ENCODE assay signal across 25 cellular contexts in the genomic region with DNA sequence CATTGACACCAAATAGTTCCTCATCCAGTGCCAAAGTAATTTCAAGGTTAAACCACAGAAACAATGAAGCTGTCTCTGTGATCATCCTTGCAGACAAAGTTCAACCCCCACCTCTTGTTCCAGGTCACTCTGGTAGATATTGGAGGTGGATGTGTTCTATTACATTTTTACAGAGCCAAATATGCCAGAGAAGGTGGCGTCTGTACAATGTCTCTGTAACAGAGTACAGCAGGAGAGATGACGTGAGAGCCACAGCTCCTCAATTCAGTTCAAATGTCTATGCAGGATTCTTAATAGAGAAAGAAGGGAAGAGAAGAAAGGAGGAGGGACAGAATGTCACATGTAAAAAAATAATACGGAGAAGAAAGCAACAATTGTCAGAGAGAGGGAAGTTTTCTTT.
DNase-seq lines count a peak whose midpoint lies in the region; ATAC-seq, FAIRE-seq and TF ChIP-seq lines count a peak whose summit lies in the region.
"Had no signal": no experiment of that assay in that cellular context is flagged by ENCODE, and none has a peak within 500 bp of the region (broad histone marks: within the 10 kb centered on the region; RNA-seq: fewer than 3 reads in every experiment).

No MANE protein-coding gene starts in this region.

- H3K27me3 Mint-ChIP-seq in activated CD4-positive, alpha-beta T cell treated with anti-CD3 and anti-CD28 coated beads, Interleukin-2, amount 10 ng/mL, durations not matched to agents 24 days and 14 days: peaks cover 36% of the 10 kb centered on the region
- H3K27me3 Mint-ChIP-seq in activated naive CD8-positive, alpha-beta T cell treated with anti-CD3 and anti-CD28 coated beads for 36 hours: no peaks in the 10 kb centered on the region

- WGBS in A549 (ENCODE audit: missing lambda C conversion rate): 29% methylated on average over 3 of the region's 3 CpGs

- H3K27ac Mint-ChIP-seq in activated CD4-positive, alpha-beta T cell treated with anti-CD3 and anti-CD28 coated beads, Interleukin-2, amount 10 ng/mL, durations not matched to agents 24 days and 14 days: peak overlapping the region; percentile 83
- peak overlapping the region; percentile 83 for H3K27ac Mint-ChIP-seq in activated naive CD8-positive, alpha-beta T cell treated with anti-CD3 and anti-CD28 coated beads for 36 hours
- H3K27ac Mint-ChIP-seq: memory B cell; neural progenitor cell; stimulated activated memory B cell treated with anti-CD40 and anti-IgM and Interleukin-4, amounts not matched to agents 10 μg/mL and 1 μg/mL and 100 μg/mL, for 72 hours had no signal

- H3K9me3 Mint-ChIP-seq in activated CD4-positive, alpha-beta T cell treated with anti-CD3 and anti-CD28 coated beads, Interleukin-2, amount 10 ng/mL, durations not matched to agents 24 days and 14 days: no peaks in the 10 kb centered on the region
- no peaks in the 10 kb centered on the region for H3K9me3 Mint-ChIP-seq in activated naive CD8-positive, alpha-beta T cell treated with anti-CD3 and anti-CD28 coated beads for 36 hours
- H3K9me3 Mint-ChIP-seq: memory B cell; neural progenitor cell; stimulated activated memory B cell treated with anti-CD40 and anti-IgM and Interleukin-4, amounts not matched to agents 10 μg/mL and 1 μg/mL and 100 μg/mL, for 72 hours had no signal

- H3K4me3 ChIP-seq in A549 (no peak overlapping the region), Loucy (ENCODE audit: low read length, poor library complexity, severe bottlenecking) (no peak overlapping the region), ascending aorta (no peak overlapping the region)
- H3K4me3 ChIP-seq: GM12878, neural progenitor cell, pancreas, Peyer's patch, testis had no signal

- no peaks in the 10 kb centered on the region for H4K20me1 ChIP-seq in Loucy (ENCODE audit: insufficient read depth, low read length, poor library complexity, severe bottlenecking)

- peak overlapping the region; percentile 50; the same call in 1 of the 2 replicates for H2AFZ ChIP-seq in Loucy (ENCODE audit: low read length)

- H3K27me3 ChIP-seq in Loucy (ENCODE audit: insufficient read depth, low read length, poor library complexity, severe bottlenecking) (no peaks in the 10 kb centered on the region), ascending aorta (no peaks in the 10 kb centered on the region)
- H3K27me3 ChIP-seq: pancreas, Peyer's patch, testis had no signal

- H3K4me3 Mint-ChIP-seq in activated CD4-positive, alpha-beta T cell treated with anti-CD3 and anti-CD28 coated beads, Interleukin-2, amount 10 ng/mL, durations not matched to agents 24 days and 14 days: peak overlapping the region; percentile 83
- peak overlapping the region; percentile 73 for H3K4me3 Mint-ChIP-seq in activated naive CD8-positive, alpha-beta T cell treated with anti-CD3 and anti-CD28 coated beads for 36 hours
- H3K4me3 Mint-ChIP-seq: memory B cell; neural progenitor cell; stimulated activated memory B cell treated with anti-CD40 and anti-IgM and Interleukin-4, amounts not matched to agents 10 μg/mL and 1 μg/mL and 100 μg/mL, for 72 hours had no signal

- DNase-seq in activated CD4-positive, alpha-beta T cell treated with anti-CD3 and anti-CD28 coated beads, Interleukin-2, amount 10 ng/mL, durations not matched to agents 24 days and 14 days: no peak
- DNase-seq in activated CD4-positive, alpha-beta T cell treated with anti-CD3 and anti-CD28 coated beads, Interleukin-2, amount 50 U/mL, for 4 hours: no peak
- DNase-seq in A549 (ENCODE audit: low read depth in 1 of 2, low spot score in 1 of 2) (no peak), ascending aorta (ENCODE audit: low spot score in 2 of 2) (no peak), SKM-1 treated with dmso at 0.1 percent for 144 hours (lab: John Stamatoyannopoulos, UW; ENCODE audit: unreplicated experiment) (no peak), medulla oblongata (ENCODE audit: extremely low spot score) (no peak)
- DNase-seq in activated naive CD8-positive, alpha-beta T cell treated with anti-CD3 and anti-CD28 coated beads for 36 hours: no peak
- DNase-seq: activated CD4-positive, alpha-beta T cell treated with anti-CD3 and anti-CD28 coated beads, Interleukin-2, amount 50 U/mL, for 48 hours; AML-193; caudate nucleus; DMS 273 treated with DMSO at 0.1 percent for 48 hours; IMR-90; NCI-H748 treated with DMSO at 0.1 percent for 48 hours; pancreas; Peyer's patch; SHP77; stimulated activated CD4-positive, alpha-beta T cell treated with anti-CD3 and anti-CD28 coated beads, Interleukin-15, amount 100 ng/mL, for 24 hours; testis had no signal

- CTCF ChIA-PET in A549 (lab: Yijun Ruan, JAX): interaction anchor here (1.1 to 1.3 kb wide), 3 partner anchors 13 to 24 kb away, joined by 3 to 5 read pairs (median 4); no protein-coding TSS in a partner anchor

- H3K36me3 ChIP-seq in Loucy (ENCODE audit: insufficient read depth, low read length): no peaks in the 10 kb centered on the region
- H3K36me3 ChIP-seq in ascending aorta: no peaks in the 10 kb centered on the region
- H3K36me3 ChIP-seq: neural progenitor cell, pancreas, Peyer's patch had no signal

- H3K9me3 ChIP-seq in A549 (no peaks in the 10 kb centered on the region), Loucy (ENCODE audit: insufficient read depth, low read depth, low read length) (no peaks in the 10 kb centered on the region), ascending aorta (no peaks in the 10 kb centered on the region)
- H3K9me3 ChIP-seq: pancreas, Peyer's patch, testis had no signal

- no peaks in the 10 kb centered on the region for H3K79me2 ChIP-seq in Loucy (ENCODE audit: insufficient read depth, low read length)

- intact Hi-C loops in activated CD4-positive, alpha-beta T cell treated with anti-CD3 and anti-CD28 coated beads, Interleukin-2, amount 10 ng/mL, durations not matched to agents 24 days and 14 days (cut with micrococcal nuclease): loop anchor here (5.0 kb wide), 1 partner anchor 35 kb away; no protein-coding TSS in a partner anchor
- intact Hi-C loops in ascending aorta (cut with DNase I): no loop called here

- TF ChIP-seq RAD21 in A549 (conservative IDR thresholded peaks at IDR 0.05 in 1 of 2, IDR thresholded peaks at IDR 0.05 in 1 of 2): no peak

- H3K4me1 ChIP-seq in A549: no peaks in the 10 kb centered on the region
- peaks cover 25% of the 10 kb centered on the region for H3K4me1 ChIP-seq in Loucy (ENCODE audit: insufficient read depth, low read length, poor library complexity, severe bottlenecking)
- no peaks in the 10 kb centered on the region for H3K4me1 ChIP-seq in ascending aorta
- H3K4me1 ChIP-seq: neural progenitor cell, pancreas, Peyer's patch, testis had no signal

- H3K27ac ChIP-seq in A549: no peak overlapping the region
- no peak overlapping the region for H3K27ac ChIP-seq in ascending aorta
- H3K27ac ChIP-seq: neural progenitor cell, pancreas, Peyer's patch, testis had no signal

- POLR2A ChIA-PET in A549 (lab: Yijun Ruan, JAX): no interaction called here

- H3K36me3 Mint-ChIP-seq in activated CD4-positive, alpha-beta T cell treated with anti-CD3 and anti-CD28 coated beads, Interleukin-2, amount 10 ng/mL, durations not matched to agents 24 days and 14 days (ENCODE audit: low read depth): no peaks in the 10 kb centered on the region
- no peaks in the 10 kb centered on the region for H3K36me3 Mint-ChIP-seq in activated naive CD8-positive, alpha-beta T cell treated with anti-CD3 and anti-CD28 coated beads for 36 hours
- H3K36me3 Mint-ChIP-seq: memory B cell; neural progenitor cell; stimulated activated memory B cell treated with anti-CD40 and anti-IgM and Interleukin-4, amounts not matched to agents 10 μg/mL and 1 μg/mL and 100 μg/mL, for 72 hours had no signal

- peak; percentile 56 for FAIRE-seq in A549 (lab: Jason Lieb, UNC)
- FAIRE-seq: GM12878, islet of Langerhans, pancreas had no signal

- H3K9ac ChIP-seq in Loucy (ENCODE audit: low read depth, low read length, poor library complexity, severe bottlenecking): no peak overlapping the region
- H3K9ac ChIP-seq: neural progenitor cell had no signal

- TF ChIP-seq CTCF in A549 (IDR thresholded peaks at IDR 0.05) (no peak), Loucy (conservative IDR thresholded peaks at IDR 0.05; ENCODE audit: low read length) (no peak), ascending aorta (IDR thresholded peaks at IDR 0.05) (no peak)

- H3K4me2 ChIP-seq in A549 (no peak overlapping the region), Loucy (ENCODE audit: low read depth, low read length, poor library complexity, severe bottlenecking) (peak overlapping the region; percentile 8)
- H3K4me2 ChIP-seq: neural progenitor cell had no signal

- H3K4me1 Mint-ChIP-seq in activated CD4-positive, alpha-beta T cell treated with anti-CD3 and anti-CD28 coated beads, Interleukin-2, amount 10 ng/mL, durations not matched to agents 24 days and 14 days: peaks cover 19% of the 10 kb centered on the region
- H3K4me1 Mint-ChIP-seq in activated naive CD8-positive, alpha-beta T cell treated with anti-CD3 and anti-CD28 coated beads for 36 hours: peaks cover 21% of the 10 kb centered on the region
- H3K4me1 Mint-ChIP-seq: memory B cell, neural progenitor cell had no signal

- H3K9me2 ChIP-seq in Loucy (replicated peaks; ENCODE audit: low read depth, low read length): no peaks in the 10 kb centered on the region

- H3F3A ChIP-seq in Loucy (ENCODE audit: low read depth): no peaks in the 10 kb centered on the region

- TF ChIP-seq POLR2A in A549 (IDR thresholded peaks at IDR 0.05; ENCODE audit: low read length): no peak

- ATAC-seq in A549: no peak
- ATAC-seq: GM12878; left lobe of liver; pancreas; stimulated activated memory B cell treated with anti-CD40 and anti-IgM and Interleukin-4, amounts not matched to agents 10 μg/mL and 1 μg/mL and 100 μg/mL, for 72 hours had no signal

- no peak for TF ChIP-seq EP300 in A549 (IDR thresholded peaks at IDR 0.05)

TF ChIP-seq in A549, 52 proteins besides CTCF, POLR2A, EP300 and RAD21:
- TF ChIP-seq KDM1A (IDR thresholded peaks at IDR 0.05; ENCODE audit: low read depth) (no peak), NFE2L2 (conservative IDR thresholded peaks at IDR 0.05; ENCODE audit: low read length) (no peak), CHD4 (IDR thresholded peaks at IDR 0.05; ENCODE audit: borderline replicate concordance) (no peak), ZFP36 (IDR thresholded peaks at IDR 0.05; ENCODE audit: borderline replicate concordance, partially characterized antibody) (no peak), RARB (CRISPR knock-in tag; IDR thresholded peaks at IDR 0.05) (no peak), PHF8 (IDR thresholded peaks at IDR 0.05; ENCODE audit: borderline replicate concordance, low read depth) (no peak), JUNB (IDR thresholded peaks at IDR 0.05) (no peak), HOXB13 (CRISPR knock-in tag; IDR thresholded peaks at IDR 0.05; ENCODE audit: low read depth) (no peak), MAZ (IDR thresholded peaks at IDR 0.05; ENCODE audit: borderline replicate concordance, low read depth, low read length) (no peak)
- TF ChIP-seq, protein P1, sequence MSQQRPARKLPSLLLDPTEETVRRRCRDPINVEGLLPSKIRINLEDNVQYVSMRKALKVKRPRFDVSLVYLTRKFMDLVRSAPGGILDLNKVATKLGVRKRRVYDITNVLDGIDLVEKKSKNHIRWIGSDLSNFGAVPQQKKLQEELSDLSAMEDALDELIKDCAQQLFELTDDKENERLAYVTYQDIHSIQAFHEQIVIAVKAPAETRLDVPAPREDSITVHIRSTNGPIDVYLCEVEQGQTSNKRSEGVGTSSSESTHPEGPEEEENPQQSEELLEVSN (IDR thresholded peaks at IDR 0.05; ENCODE audit: borderline replicate concordance, low read depth): no peak
